ENCODE assay signal across 31 cellular contexts in the genomic region with DNA sequence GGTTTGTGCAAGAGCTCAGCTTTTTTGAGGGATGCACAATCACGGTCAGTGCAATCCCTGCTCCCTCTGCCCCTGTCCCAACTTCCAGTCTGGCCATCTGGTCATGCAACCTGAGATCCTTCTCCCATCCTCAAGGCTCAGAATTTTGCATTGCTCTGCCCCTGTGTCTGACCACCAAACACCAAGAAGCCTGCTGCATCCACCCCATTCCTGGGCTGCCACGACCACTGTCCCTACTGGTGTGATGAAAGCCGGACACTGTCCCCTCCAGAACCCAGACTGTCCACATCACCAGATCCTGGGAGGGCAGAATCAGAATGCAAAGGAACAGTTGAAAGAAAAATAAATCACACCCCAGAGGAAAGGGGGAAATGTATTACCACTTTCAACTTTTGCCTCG.
"Had no signal": no experiment of that assay in that cellular context is flagged by ENCODE, and none has a peak within 500 bp of the region (broad histone marks: within the 10 kb centered on the region; RNA-seq: fewer than 3 reads in every experiment).

No MANE protein-coding gene starts in this region.

- H3K27ac ChIP-seq: adrenal gland, body of pancreas, gastrocnemius medialis, hepatocyte, parathyroid adenoma, right lobe of liver, testis, transverse colon had no signal

- DNase-seq: activated CD4-positive, alpha-beta T cell treated with anti-CD3 and anti-CD28 coated beads, Interleukin-2, amount 50 U/mL, for 1 hour; activated CD8-positive, alpha-beta T cell treated with anti-CD3 and anti-CD28 coated beads for 36 hours; activated effector memory CD4-positive, alpha-beta T cell treated with anti-CD3 and anti-CD28 coated beads, Interleukin-2, amount 50 U/mL, for 16 hours; activated naive CD4-positive, alpha-beta T cell treated with anti-CD3 and anti-CD28 coated beads for 36 hours; activated naive CD8-positive, alpha-beta T cell treated with anti-CD3 and anti-CD28 coated beads for 36 hours; activated T-cell treated with anti-CD3 and anti-CD28 coated beads, Interleukin-2, amount 50 U/mL, for 1 hour; aorta; body of pancreas; effector memory CD4-positive, alpha-beta T cell; erythroblast; gastrocnemius medialis; kidney; left colon; midbrain; naive thymus-derived CD4-positive, alpha-beta T cell; nucleus accumbens; stimulated activated CD4-positive, alpha-beta T cell treated with anti-CD3 and anti-CD28 coated beads, Interleukin-12 subunit alpha, Interleukin-12 subunit beta, amount 100 ng/mL, for 4 hours; stimulated activated CD4-positive, alpha-beta T cell treated with anti-CD3 and anti-CD28 coated beads, Interleukin-4, amount 100 ng/mL, for 1 hour; stimulated activated naive CD8-positive, alpha-beta T cell treated with anti-CD3 and anti-CD28 coated beads, Interleukin-15, Interleukin-2, amounts not matched to agents 100 U/mL and 50 U/mL, for 24 hours; SW 1271; T-helper 17 cell; T1000; testis; transverse colon had no signal

- H3K27ac Mint-ChIP-seq: activated CD8-positive, alpha-beta T cell treated with anti-CD3 and anti-CD28 coated beads for 36 hours; activated naive CD4-positive, alpha-beta T cell treated with anti-CD3 and anti-CD28 coated beads for 36 hours; activated naive CD8-positive, alpha-beta T cell treated with anti-CD3 and anti-CD28 coated beads for 36 hours; activated T-helper 1 cell treated with anti-CD3 and anti-CD28 coated beads, Interleukin-12 subunit alpha, Interleukin-12 subunit beta, Interleukin-2, Interleukin-4 antibody, amounts not matched to agents 30 ng/mL and 10 ng/mL and 1 ng/mL, durations not matched to agents 14 hours and 24 hours and 36 hours; memory B cell; naive thymus-derived CD4-positive, alpha-beta T cell; T-helper 17 cell had no signal

- H3K9me3 Mint-ChIP-seq: activated CD8-positive, alpha-beta T cell treated with anti-CD3 and anti-CD28 coated beads for 36 hours; activated naive CD4-positive, alpha-beta T cell treated with anti-CD3 and anti-CD28 coated beads for 36 hours; activated naive CD8-positive, alpha-beta T cell treated with anti-CD3 and anti-CD28 coated beads for 36 hours; activated T-helper 1 cell treated with anti-CD3 and anti-CD28 coated beads, Interleukin-12 subunit alpha, Interleukin-12 subunit beta, Interleukin-2, Interleukin-4 antibody, amounts not matched to agents 30 ng/mL and 10 ng/mL and 1 ng/mL, durations not matched to agents 14 hours and 24 hours and 36 hours; naive thymus-derived CD4-positive, alpha-beta T cell; neural crest cell had no signal

- H3K9me3 ChIP-seq: adrenal gland, body of pancreas, gastrocnemius medialis, right lobe of liver, testis, transverse colon had no signal

- H3K36me3 ChIP-seq: adrenal gland, gastrocnemius medialis, right lobe of liver, transverse colon had no signal

- ATAC-seq: activated CD8-positive, alpha-beta T cell treated with anti-CD3 and anti-CD28 coated beads for 36 hours; body of pancreas; gastrocnemius medialis; left colon; right lobe of liver; stimulated activated naive CD8-positive, alpha-beta T cell treated with anti-CD3 and anti-CD28 coated beads, Interleukin-15, Interleukin-2, amounts not matched to agents 100 U/mL and 50 U/mL, for 24 hours; T-helper 17 cell had no signal

- H3K4me3 Mint-ChIP-seq: activated CD8-positive, alpha-beta T cell treated with anti-CD3 and anti-CD28 coated beads for 36 hours; activated naive CD4-positive, alpha-beta T cell treated with anti-CD3 and anti-CD28 coated beads for 36 hours; activated naive CD8-positive, alpha-beta T cell treated with anti-CD3 and anti-CD28 coated beads for 36 hours; activated T-helper 1 cell treated with anti-CD3 and anti-CD28 coated beads, Interleukin-12 subunit alpha, Interleukin-12 subunit beta, Interleukin-2, Interleukin-4 antibody, amounts not matched to agents 30 ng/mL and 10 ng/mL and 1 ng/mL, durations not matched to agents 14 hours and 24 hours and 36 hours; memory B cell; naive thymus-derived CD4-positive, alpha-beta T cell; neural crest cell; T-helper 17 cell had no signal

- H3K4me1 Mint-ChIP-seq: activated naive CD8-positive, alpha-beta T cell treated with anti-CD3 and anti-CD28 coated beads for 36 hours; memory B cell; T-helper 17 cell had no signal

- H3K9ac ChIP-seq: parathyroid adenoma had no signal

- H3K27me3 ChIP-seq: adrenal gland, body of pancreas, gastrocnemius medialis, hepatocyte, right lobe of liver, testis, transverse colon had no signal

- H3K4me1 ChIP-seq: adrenal gland, body of pancreas, parathyroid adenoma, right lobe of liver had no signal

- H3K36me3 Mint-ChIP-seq: activated naive CD8-positive, alpha-beta T cell treated with anti-CD3 and anti-CD28 coated beads for 36 hours; naive thymus-derived CD4-positive, alpha-beta T cell had no signal

- H3K4me3 ChIP-seq: adrenal gland, body of pancreas, gastrocnemius medialis, hepatocyte, right lobe of liver, testis, transverse colon had no signal
